Comparison of ENCODE assay signal across 29 cellular contexts in genomic region chr2:223219872-223220621, GRCh38.
"Had no signal": no experiment of that assay in that cellular context is flagged by ENCODE, and none has a peak within 500 bp of the region (broad histone marks: within the 10 kb centered on the region; RNA-seq: fewer than 3 reads in every experiment).

No MANE protein-coding gene starts in this region.

- H3K36me3 Mint-ChIP-seq: activated naive CD4-positive, alpha-beta T cell treated with anti-CD3 and anti-CD28 coated beads, Interleukin-2, amount 10 ng/mL, durations not matched to agents 7 days and 5 days; activated naive CD8-positive, alpha-beta T cell treated with anti-CD3 and anti-CD28 coated beads for 36 hours had no signal

- H3K9me3 ChIP-seq: breast epithelium, Peyer's patch, SJSA1 had no signal

- H3K9me3 Mint-ChIP-seq: activated CD4-positive, alpha-beta memory T cell treated with anti-CD3 and anti-CD28 coated beads, Interleukin-2, amount 10 ng/mL, durations not matched to agents 7 days and 5 days; activated naive CD4-positive, alpha-beta T cell treated with anti-CD3 and anti-CD28 coated beads, Interleukin-2, amount 10 ng/mL, durations not matched to agents 7 days and 5 days; activated naive CD8-positive, alpha-beta T cell treated with anti-CD3 and anti-CD28 coated beads for 36 hours; activated T-helper 2 cell treated with anti-CD3 and anti-CD28 coated beads, Interferon-gamma antibody, Interleukin-2, Interleukin-4, amounts not matched to agents 10 μg/mL and 5 μg/mL and 100 μg/mL, durations not matched to agents 14 hours and 24 hours and 36 hours had no signal

- ATAC-seq: SK-N-SH treated with all-trans-retinoic acid at 6 μM for 48 hours had no signal

- H3K27me3 Mint-ChIP-seq: activated CD4-positive, alpha-beta memory T cell treated with anti-CD3 and anti-CD28 coated beads, Interleukin-2, amount 10 ng/mL, durations not matched to agents 7 days and 5 days; activated naive CD4-positive, alpha-beta T cell treated with anti-CD3 and anti-CD28 coated beads, Interleukin-2, amount 10 ng/mL, durations not matched to agents 7 days and 5 days; activated naive CD8-positive, alpha-beta T cell treated with anti-CD3 and anti-CD28 coated beads for 36 hours had no signal

- H3K27ac ChIP-seq: breast epithelium, Peyer's patch, RWPE1, SJSA1 had no signal

- H3K4me3 Mint-ChIP-seq: activated CD4-positive, alpha-beta memory T cell treated with anti-CD3 and anti-CD28 coated beads, Interleukin-2, amount 10 ng/mL, durations not matched to agents 7 days and 5 days; activated naive CD4-positive, alpha-beta T cell treated with anti-CD3 and anti-CD28 coated beads, Interleukin-2, amount 10 ng/mL, durations not matched to agents 7 days and 5 days; activated naive CD8-positive, alpha-beta T cell treated with anti-CD3 and anti-CD28 coated beads for 36 hours had no signal

- H3K27me3 ChIP-seq: breast epithelium, Peyer's patch, SJSA1 had no signal

- H3K4me1 Mint-ChIP-seq: activated CD4-positive, alpha-beta memory T cell treated with anti-CD3 and anti-CD28 coated beads, Interleukin-2, amount 10 ng/mL, durations not matched to agents 7 days and 5 days; activated naive CD4-positive, alpha-beta T cell treated with anti-CD3 and anti-CD28 coated beads, Interleukin-2, amount 10 ng/mL, durations not matched to agents 7 days and 5 days; activated naive CD8-positive, alpha-beta T cell treated with anti-CD3 and anti-CD28 coated beads for 36 hours had no signal

- H3K27ac Mint-ChIP-seq: activated CD4-positive, alpha-beta memory T cell treated with anti-CD3 and anti-CD28 coated beads, Interleukin-2, amount 10 ng/mL, durations not matched to agents 7 days and 5 days; activated naive CD4-positive, alpha-beta T cell treated with anti-CD3 and anti-CD28 coated beads, Interleukin-2, amount 10 ng/mL, durations not matched to agents 7 days and 5 days; activated naive CD8-positive, alpha-beta T cell treated with anti-CD3 and anti-CD28 coated beads for 36 hours; activated T-helper 2 cell treated with anti-CD3 and anti-CD28 coated beads, Interferon-gamma antibody, Interleukin-2, Interleukin-4, amounts not matched to agents 10 μg/mL and 5 μg/mL and 100 μg/mL, durations not matched to agents 14 hours and 24 hours and 36 hours had no signal

- H3K36me3 ChIP-seq: breast epithelium, Peyer's patch, SJSA1 had no signal

- DNase-seq: activated CD4-positive, alpha-beta memory T cell treated with anti-CD3 and anti-CD28 coated beads, Interleukin-2, amount 10 ng/mL, durations not matched to agents 7 days and 5 days; activated CD4-positive, alpha-beta T cell treated with anti-CD3 and anti-CD28 coated beads, Interleukin-2, amount 50 U/mL, for 1 hour; activated CD4-positive, CD25-positive, alpha-beta regulatory T cell; activated gamma-delta T cell treated with Interleukin-2 at 50 U/mL for 16 hours; activated naive CD4-positive, alpha-beta T cell treated with anti-CD3 and anti-CD28 coated beads, Interleukin-2, amount 10 ng/mL, durations not matched to agents 7 days and 5 days; activated naive CD8-positive, alpha-beta T cell treated with anti-CD3 and anti-CD28 coated beads for 36 hours; activated T-cell treated with anti-CD3 and anti-CD28 coated beads for 4 hours; activated T-cell treated with anti-CD3 and anti-CD28 coated beads, Interleukin-2, amount 50 U/mL, for 48 hours; anterior cingulate cortex; central memory CD4-positive, alpha-beta T cell; MM.1S; NCI-H1105; NCI-H1436; NCI-H187 treated with DMSO at 0.1 percent for 48 hours; NCI-H2171; NCI-H2227 treated with DMSO at 0.1 percent for 48 hours; NCI-H446 treated with DMSO at 0.1 percent for 48 hours; NCI-H524 treated with DMSO at 0.1 percent for 48 hours; NCI-H774; NK-92 treated with Interleukin-12 subunit alpha and Interleukin-12 subunit beta, amount 100 ng/mL, for 24 hours; OCI-M1; Peyer's patch; Right ventricle myocardium superior; SW 1271 had no signal

- H3K4me1 ChIP-seq: breast epithelium, Peyer's patch had no signal

- H3K4me3 ChIP-seq: breast epithelium, Peyer's patch, SJSA1 had no signal
